23 cellular contexts compared by ENCODE assay signal in genomic region chr10:129126955-129127354, GRCh38.
DNase-seq lines count a peak whose midpoint lies in the region; ATAC-seq, FAIRE-seq and TF ChIP-seq lines count a peak whose summit lies in the region.
"Had no signal": no experiment of that assay in that cellular context is flagged by ENCODE, and none has a peak within 500 bp of the region (broad histone marks: within the 10 kb centered on the region; RNA-seq: fewer than 3 reads in every experiment).

No MANE protein-coding gene starts in this region.

- H2AK5ac ChIP-seq in H1 (ENCODE audit: low read depth, low read length): no peak overlapping the region

- no peaks in the 10 kb centered on the region for H3K79me1 ChIP-seq in H1 (ENCODE audit: low read depth, low read length)

- FAIRE-seq in HepG2 (lab: Jason Lieb, UNC) (no peak), H1 (lab: Jason Lieb, UNC) (no peak)
- FAIRE-seq: A204.1, D721Med, GM12878 had no signal

- no TSS peak for BruUV-seq in HepG2 (replicated peaks; lab: Mats Ljungman, UMichigan)
- no TSS peak for BruUV-seq in PC-9 (replicated peaks; lab: Mats Ljungman, UMichigan)

- H3K9me3 ChIP-seq in HepG2 (ENCODE audit: low read length) (no peaks in the 10 kb centered on the region), right lobe of liver (peaks cover 0 to 6% (median 0%) of the 10 kb centered on the region in 4 donors), H1 (ENCODE audit: insufficient read depth in 2 of 2, low read depth in 1 of 2, low read length in 1 of 2) (peaks cover 0 to 4% of the 10 kb centered on the region in 2 experiments; a peak in 3 of 4 replicates), PC-9 (ENCODE audit: insufficient read depth, low read depth) (no peaks in the 10 kb centered on the region)
- H3K9me3 ChIP-seq: BLaER1 had no signal

- H3K4ac ChIP-seq in H1 (replicated peaks; ENCODE audit: insufficient read length, low read depth, low read length): no peak overlapping the region

- H3K4me3 ChIP-seq in HepG2 (replicated peaks in 1 of 3; ENCODE audit: insufficient read depth in 1 of 3, low read depth in 2 of 3, low read length in 3 of 3) (no peak overlapping the region), right lobe of liver (no peak overlapping the region), H1 (ENCODE audit: extremely low read depth in 1 of 4, insufficient read depth in 2 of 4, low read depth in 3 of 4, low read length in 4 of 4) (no peak overlapping the region), PC-9 (no peak overlapping the region)
- H3K4me3 ChIP-seq: BLaER1, GM12878 had no signal

- TF ChIP-seq CTCF in HepG2 (CRISPR knock-in tag; IDR thresholded peaks at IDR 0.05) (no peak), right lobe of liver (IDR thresholded peaks at IDR 0.05) (no peak), H1 (IDR thresholded peaks at IDR 0.05; ENCODE audit: control extremely low read depth in 1 of 3, insufficient read depth in 1 of 3, low read depth in 1 of 3, low read length in 3 of 3) (no peak), type B pancreatic cell (conservative IDR thresholded peaks at IDR 0.05) (no peak), PC-9 (conservative IDR thresholded peaks at IDR 0.05) (no peak)

- POLR2A ChIA-PET in HepG2 (lab: Yijun Ruan, JAX): no interaction called here
- POLR2A ChIA-PET in H1 (lab: Charles Lee; ENCODE audit: partially characterized antibody): no interaction called here
- POLR2A ChIA-PET in naive thymus-derived CD8-positive, alpha-beta T cell (lab: Charles Lee): interaction anchor here (0.7 kb wide), 1 partner anchor 26 kb away, joined by 4 read pairs; no protein-coding TSS in a partner anchor
- POLR2A ChIA-PET in PC-9 (lab: Charles Lee; ENCODE audit: unreplicated experiment): no interaction called here

- H3K56ac ChIP-seq in H1 (replicated peaks; ENCODE audit: insufficient read length, low read depth, low read length): no peak overlapping the region

- H2AFZ ChIP-seq in HepG2 (ENCODE audit: low read length) (no peak overlapping the region), H1 (ENCODE audit: low read length) (no peak overlapping the region), PC-9 (no peak overlapping the region)

- WGBS in HepG2 (ENCODE audit: low lambda C conversion rate): 14% methylated on average over 4 of the region's 4 CpGs
- 68% methylated on average over 3 of the region's 4 CpGs for WGBS in right lobe of liver (ENCODE audit: insufficient coverage, low coverage, low lambda C conversion rate, missing lambda C conversion rate)
- WGBS in H1 (ENCODE audit: extremely low coverage in 1 of 2, insufficient coverage in 1 of 2, insufficient read length in 1 of 2, insufficient replicate concordance in 2 of 2, low coverage in 1 of 2, low lambda C conversion rate in 2 of 2, missing lambda C conversion rate in 1 of 2), 2 experiments: 90% methylated on average over 4 of the region's 4 CpGs; no CpG with 5 or more reads in 1 of the 2 experiments

- no peaks in the 10 kb centered on the region for H3K23me2 ChIP-seq in H1 (ENCODE audit: low read depth, low read length)

- H3K27ac ChIP-seq in HepG2 (ENCODE audit: extremely low read length, insufficient read depth, low read length): no peak overlapping the region
- H3K27ac ChIP-seq in right lobe of liver: no peak overlapping the region
- H3K27ac ChIP-seq in H1 (ENCODE audit: low read depth, low read length): no peak overlapping the region
- no peak overlapping the region for H3K27ac ChIP-seq in PC-9
- H3K27ac ChIP-seq: 22Rv1, BLaER1 had no signal

- TF ChIP-seq EP300 in HepG2 (IDR thresholded peaks at IDR 0.05; ENCODE audit: low read depth in 2 of 2, low read length in 2 of 2) (no peak), HepG2 (CRISPR knock-in tag; IDR thresholded peaks at IDR 0.05; ENCODE audit: borderline replicate concordance) (no peak), H1 (IDR thresholded peaks at IDR 0.05; ENCODE audit: borderline replicate concordance in 1 of 2, low read depth in 2 of 2, low read length in 2 of 2) (no peak)

- H2BK120ac ChIP-seq in H1 (replicated peaks; ENCODE audit: low read depth, low read length): no peak overlapping the region

- H4K20me1 ChIP-seq in HepG2 (ENCODE audit: insufficient read depth, low read length) (no peaks in the 10 kb centered on the region), H1 (replicated peaks in 1 of 2; ENCODE audit: control insufficient read depth in 1 of 2, insufficient read depth in 2 of 2, low read length in 2 of 2) (no peaks in the 10 kb centered on the region), PC-9 (ENCODE audit: insufficient read depth) (no peaks in the 10 kb centered on the region)
- H4K20me1 ChIP-seq: BLaER1 had no signal

- no peak for ATAC-seq in HepG2
- no peak for ATAC-seq in right lobe of liver
- no peak for ATAC-seq in naive thymus-derived CD8-positive, alpha-beta T cell
- ATAC-seq: GM12878 had no signal

- H3K36me3 ChIP-seq in HepG2 (replicated peaks in 1 of 2; ENCODE audit: control insufficient read depth in 1 of 2, insufficient read depth in 2 of 2, low read length in 2 of 2) (no peaks in the 10 kb centered on the region), right lobe of liver (no peaks in the 10 kb centered on the region), H1 (ENCODE audit: control insufficient read depth in 2 of 4, insufficient read depth in 4 of 4, low read length in 3 of 4) (no peaks in the 10 kb centered on the region), PC-9 (ENCODE audit: low read depth) (no peaks in the 10 kb centered on the region)
- H3K36me3 ChIP-seq: BLaER1 had no signal

- no peak overlapping the region for H4K5ac ChIP-seq in H1 (ENCODE audit: insufficient read length, low read depth, low read length)

- H2BK5ac ChIP-seq in H1 (ENCODE audit: low read depth, low read length): no peak overlapping the region

- H3K4me2 ChIP-seq in HepG2 (ENCODE audit: low read depth, low read length) (no peak overlapping the region), H1 (ENCODE audit: insufficient read depth in 1 of 2, low read depth in 2 of 2, low read length in 2 of 2) (no peak overlapping the region), PC-9 (no peak overlapping the region)
- H3K4me2 ChIP-seq: BLaER1 had no signal

- no peak overlapping the region for H2BK12ac ChIP-seq in H1 (ENCODE audit: low read depth, low read length)

- intact Hi-C loops in HepG2 (cut with micrococcal nuclease; ENCODE audit: unreplicated experiment) (no loop called here), right lobe of liver (cut with DNase I) (no loop called here), PC-9 (cut with micrococcal nuclease; ENCODE audit: unreplicated experiment) (no loop called here)

- H3F3A ChIP-seq in PC-9 (ENCODE audit: insufficient read depth, low read depth): no peaks in the 10 kb centered on the region

- no peak overlapping the region for H3K14ac ChIP-seq in H1 (ENCODE audit: insufficient read length)

- TF ChIP-seq RAD21 in HepG2 (CRISPR knock-in tag; IDR thresholded peaks at IDR 0.05) (no peak), H1 (IDR thresholded peaks at IDR 0.05 in 1 of 2, conservative IDR thresholded peaks at IDR 0.05 in 1 of 2; ENCODE audit: low read depth in 2 of 2, low read length in 2 of 2) (no peak)

- H3K9ac ChIP-seq in HepG2 (ENCODE audit: insufficient read depth, low read depth, low read length) (no peak overlapping the region), H1 (replicated peaks in 1 of 4; ENCODE audit: extremely low read depth in 1 of 4, low read depth in 3 of 4, low read length in 3 of 4) (no peak overlapping the region)
- H3K9ac ChIP-seq: BLaER1 had no signal

- no peaks in the 10 kb centered on the region for H3K9me3 Mint-ChIP-seq in type B pancreatic cell
- H3K9me3 Mint-ChIP-seq in naive thymus-derived CD8-positive, alpha-beta T cell: peaks cover 0 to 8% (median 0%) of the 10 kb centered on the region in 9 donors
- H3K9me3 Mint-ChIP-seq: CD4-positive, alpha-beta T cell had no signal

- no peaks in the 10 kb centered on the region for H3K4me1 Mint-ChIP-seq in type B pancreatic cell (ENCODE audit: unreplicated experiment)
- H3K4me1 Mint-ChIP-seq in naive thymus-derived CD8-positive, alpha-beta T cell: peaks cover 3 to 16% (median 11%) of the 10 kb centered on the region in 4 donors
- H3K4me1 Mint-ChIP-seq: B cell; CD14-positive monocyte; CD8-positive, alpha-beta memory T cell had no signal

- H3K27me3 Mint-ChIP-seq in type B pancreatic cell: peaks cover 16% of the 10 kb centered on the region
- H3K27me3 Mint-ChIP-seq in naive thymus-derived CD8-positive, alpha-beta T cell: peaks cover 0 to 23% (median 3%) of the 10 kb centered on the region in 5 donors
- H3K27me3 Mint-ChIP-seq: B cell; CD4-positive, alpha-beta T cell had no signal

- CTCF ChIA-PET in HepG2 (lab: Yijun Ruan, JAX; ENCODE audit: low intra/inter-chr PET ratio, low total read pairs): no interaction called here
- CTCF ChIA-PET in H1 (lab: Charles Lee; ENCODE audit: partially characterized antibody): interaction anchor here (0.6 kb wide), 1 partner anchor 34 kb away, joined by 3 read pairs; no protein-coding TSS in a partner anchor
- CTCF ChIA-PET in PC-9 (lab: Charles Lee): no interaction called here

- H3K36me3 Mint-ChIP-seq in type B pancreatic cell: no peaks in the 10 kb centered on the region
- H3K36me3 Mint-ChIP-seq in naive thymus-derived CD8-positive, alpha-beta T cell: peaks cover 0 to 7% (median 0%) of the 10 kb centered on the region in 3 donors
- H3K36me3 Mint-ChIP-seq: CD14-positive monocyte; CD8-positive, alpha-beta memory T cell had no signal

- peak; percentile 18 for DNase-seq in DMS 273 (lab: John Stamatoyannopoulos, UW; ENCODE audit: unreplicated experiment)
- no peak for DNase-seq in DMS 273 treated with DMSO at 0.1 percent for 48 hours (lab: John Stamatoyannopoulos, UW)
- no peak for DNase-seq in HepG2 (ENCODE audit: low spot score)
- no peak for DNase-seq in right lobe of liver
- no peak for DNase-seq in H1 (ENCODE audit: low read depth in 1 of 2, low spot score in 2 of 2)
- peak; percentile 22 for DNase-seq in type B pancreatic cell (ENCODE audit: extremely low spot score, unreplicated experiment)
- no peak for DNase-seq in naive thymus-derived CD8-positive, alpha-beta T cell
- no peak for DNase-seq in PC-9
- DNase-seq: CD4-positive, alpha-beta T cell; CD8-positive, alpha-beta memory T cell; DMS79; EL; GDM1; GOT3; H7; HCEC 1CT had no signal

- no peaks in the 10 kb centered on the region for H3K79me2 ChIP-seq in HepG2 (ENCODE audit: insufficient read depth, low read length)
- no peaks in the 10 kb centered on the region for H3K79me2 ChIP-seq in H1 (ENCODE audit: control insufficient read depth in 1 of 2, insufficient read depth in 2 of 2, low read length in 2 of 2)
- no peaks in the 10 kb centered on the region for H3K79me2 ChIP-seq in PC-9 (ENCODE audit: low read depth)

- H2BK20ac ChIP-seq in H1 (ENCODE audit: low read length): no peak overlapping the region

- no peak for TF ChIP-seq POLR2A in HepG2 (IDR thresholded peaks at IDR 0.05; ENCODE audit: insufficient read depth in 1 of 2, low read depth in 2 of 2, low read length in 2 of 2)
- TF ChIP-seq POLR2A in right lobe of liver (IDR thresholded peaks at IDR 0.05): no peak
- no peak for TF ChIP-seq POLR2A in H1 (IDR thresholded peaks at IDR 0.05; ENCODE audit: control extremely low read depth in 1 of 2, low read depth in 2 of 2, low read length in 2 of 2)

- no peak overlapping the region for H3K27ac Mint-ChIP-seq in type B pancreatic cell
- H3K27ac Mint-ChIP-seq in naive thymus-derived CD8-positive, alpha-beta T cell: no peak overlapping the region
- H3K27ac Mint-ChIP-seq: B cell; CD14-positive monocyte; CD4-positive, alpha-beta T cell; CD8-positive, alpha-beta memory T cell had no signal

- no peak overlapping the region for H3K23ac ChIP-seq in H1 (ENCODE audit: insufficient read length)

- H3K9me2 ChIP-seq in PC-9 (ENCODE audit: insufficient read depth): no peaks in the 10 kb centered on the region

- H3K18ac ChIP-seq in H1 (ENCODE audit: extremely low read depth, low read length): no peak overlapping the region

- H4K91ac ChIP-seq in H1 (replicated peaks; ENCODE audit: insufficient read length, low read length): no peak overlapping the region

- in situ Hi-C loops in HepG2 (cut with HindIII; ENCODE audit: extremely low pct_ligation_motif_present, low pct_unique_long_range_greater_than_20kb): no loop called here

- H3K4me3 Mint-ChIP-seq in type B pancreatic cell: no peak overlapping the region
- H3K4me3 Mint-ChIP-seq in naive thymus-derived CD8-positive, alpha-beta T cell: no peak overlapping the region
- H3K4me3 Mint-ChIP-seq: B cell; CD14-positive monocyte; CD4-positive, alpha-beta T cell; CD8-positive, alpha-beta memory T cell had no signal

- no peaks in the 10 kb centered on the region for H3K4me1 ChIP-seq in HepG2 (ENCODE audit: insufficient read depth, low read length)
- H3K4me1 ChIP-seq in right lobe of liver: no peaks in the 10 kb centered on the region
- peaks cover 0 to 4% (median 0%) of the 10 kb centered on the region in 4 experiments; a peak in 2 of 7 replicates for H3K4me1 ChIP-seq in H1 (replicated peaks in 1 of 4; ENCODE audit: control insufficient read depth in 3 of 4, insufficient read depth in 4 of 4, low read length in 3 of 4)
- no peaks in the 10 kb centered on the region for H3K4me1 ChIP-seq in PC-9 (replicated peaks; ENCODE audit: insufficient read depth)
- H3K4me1 ChIP-seq: BLaER1 had no signal

- peaks cover 0 to 6% of the 10 kb centered on the region in 2 experiments; a peak in 2 of 5 replicates for H3K27me3 ChIP-seq in HepG2 (ENCODE audit: control insufficient read depth in 1 of 2, insufficient read depth in 2 of 2, low read length in 2 of 2)
- H3K27me3 ChIP-seq in right lobe of liver: no peaks in the 10 kb centered on the region
- H3K27me3 ChIP-seq in H1 (replicated peaks in 1 of 4; ENCODE audit: control insufficient read depth in 3 of 4, extremely low read depth in 1 of 4, insufficient read depth in 3 of 4, low read length in 3 of 4): no peaks in the 10 kb centered on the region; a peak in 1 of 7 replicates
- peaks cover 1% of the 10 kb centered on the region; the same call in 1 of the 2 replicates for H3K27me3 ChIP-seq in PC-9 (ENCODE audit: insufficient read depth, low read depth)
- H3K27me3 ChIP-seq: BLaER1 had no signal

- H2BK15ac ChIP-seq in H1 (ENCODE audit: low read length): no peak overlapping the region

- no peak overlapping the region for H4K8ac ChIP-seq in H1 (ENCODE audit: extremely low read depth, insufficient read depth, low read length)

Comparison
In these comparisons a context has a peak if more than half of its experiments do, and no peak if none do; other contexts are left out.
1. DNase-seq: peak in DMS 273 (single experiment) and type B pancreatic cell (single experiment); none in DMS 273 treated with DMSO at 0.1 percent for 48 hours (single experiment), HepG2 (single experiment), right lobe of liver (0 of 3), H1 (0 of 2), naive thymus-derived CD8-positive, alpha-beta T cell (0 of 10) and PC-9 (0 of 2).